Comparison of ENCODE assay signal across 12 cellular contexts in the genomic region with DNA sequence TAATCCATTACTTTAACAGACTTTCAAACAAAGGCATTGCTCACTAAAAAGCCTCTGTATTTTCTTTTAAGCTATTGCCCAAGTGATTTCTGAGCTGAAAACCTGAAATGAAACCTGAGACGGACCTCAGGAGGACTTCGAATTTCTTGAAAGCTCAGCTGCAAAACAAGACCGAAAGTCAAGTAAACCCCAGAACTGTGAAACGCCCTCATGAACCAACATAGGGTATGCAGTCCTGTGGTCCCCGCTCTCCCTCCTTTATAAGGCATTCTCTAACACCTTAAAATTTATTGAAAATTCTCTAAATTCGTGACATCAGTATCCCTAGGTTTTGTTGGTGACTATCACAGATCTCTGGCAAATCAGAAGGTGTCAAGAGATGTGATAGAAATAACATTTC.
A peak's percentile ranks its signal among the peaks of the same experiment; 100 is the strongest.
DNase-seq lines count a peak whose midpoint lies in the region; ATAC-seq and TF ChIP-seq lines count a peak whose summit lies in the region.
"Had no signal": no experiment of that assay in that cellular context is flagged by ENCODE, and none has a peak within 500 bp of the region (broad histone marks: within the 10 kb centered on the region; RNA-seq: fewer than 3 reads in every experiment).

No MANE protein-coding gene starts in this region.

- ATAC-seq in GM18868 (IDR thresholded peaks at IDR 0.05; ENCODE audit: unreplicated experiment) (peak; percentile 75), GM21529 (IDR thresholded peaks at IDR 0.05; ENCODE audit: unreplicated experiment) (peak; percentile 71), HG03097 (IDR thresholded peaks at IDR 0.05; ENCODE audit: low FRiP score, unreplicated experiment) (peak; percentile 69)
- ATAC-seq: activated CD8-positive, alpha-beta T cell treated with anti-CD3 and anti-CD28 coated beads, Interleukin-2, amount 10 ng/mL, durations not matched to agents 7 days and 5 days had no signal

- no peaks in the 10 kb centered on the region for H3K36me3 ChIP-seq in prostate gland

- H3K9me3 ChIP-seq in prostate gland: no peaks in the 10 kb centered on the region

- H3K4me3 ChIP-seq in prostate gland: no peak overlapping the region

- H3K27ac ChIP-seq in prostate gland: no peak overlapping the region

- H3K27me3 ChIP-seq in prostate gland (replicated peaks; ENCODE audit: insufficient read depth): no peaks in the 10 kb centered on the region

- WGBS in prostate gland: 54% methylated on average over 6 of the region's 6 CpGs

- intact Hi-C loops in prostate gland (cut with DNase I) (no loop called here), head of caudate nucleus (cut with DNase I) (no loop called here)

- TF ChIP-seq CTCF in prostate gland (IDR thresholded peaks at IDR 0.05): no peak

- DNase-seq in left kidney (ENCODE audit: low read depth, low spot score): peak; percentile 43
- no peak for DNase-seq in prostate gland (ENCODE audit: low spot score)
- no peak for DNase-seq in stimulated activated CD4-positive, alpha-beta T cell treated with anti-CD3 and anti-CD28 coated beads, Interleukin-4, amount 100 ng/mL, for 24 hours
- DNase-seq in activated CD4-positive, alpha-beta T cell treated with anti-CD3 and anti-CD28 coated beads for 1 hour: no peak
- no peak for DNase-seq in head of caudate nucleus
- DNase-seq: activated CD8-positive, alpha-beta T cell treated with anti-CD3 and anti-CD28 coated beads, Interleukin-2, amount 10 ng/mL, durations not matched to agents 7 days and 5 days; aorta; KBM-7; NCI-H510A treated with DMSO at 0.1 percent for 48 hours had no signal

- no peaks in the 10 kb centered on the region for H3K4me1 ChIP-seq in prostate gland (replicated peaks)

- TF ChIP-seq POLR2A in prostate gland (IDR thresholded peaks at IDR 0.05): no peak
